ENCODE assay signal across 1 cellular context in the genomic region with DNA sequence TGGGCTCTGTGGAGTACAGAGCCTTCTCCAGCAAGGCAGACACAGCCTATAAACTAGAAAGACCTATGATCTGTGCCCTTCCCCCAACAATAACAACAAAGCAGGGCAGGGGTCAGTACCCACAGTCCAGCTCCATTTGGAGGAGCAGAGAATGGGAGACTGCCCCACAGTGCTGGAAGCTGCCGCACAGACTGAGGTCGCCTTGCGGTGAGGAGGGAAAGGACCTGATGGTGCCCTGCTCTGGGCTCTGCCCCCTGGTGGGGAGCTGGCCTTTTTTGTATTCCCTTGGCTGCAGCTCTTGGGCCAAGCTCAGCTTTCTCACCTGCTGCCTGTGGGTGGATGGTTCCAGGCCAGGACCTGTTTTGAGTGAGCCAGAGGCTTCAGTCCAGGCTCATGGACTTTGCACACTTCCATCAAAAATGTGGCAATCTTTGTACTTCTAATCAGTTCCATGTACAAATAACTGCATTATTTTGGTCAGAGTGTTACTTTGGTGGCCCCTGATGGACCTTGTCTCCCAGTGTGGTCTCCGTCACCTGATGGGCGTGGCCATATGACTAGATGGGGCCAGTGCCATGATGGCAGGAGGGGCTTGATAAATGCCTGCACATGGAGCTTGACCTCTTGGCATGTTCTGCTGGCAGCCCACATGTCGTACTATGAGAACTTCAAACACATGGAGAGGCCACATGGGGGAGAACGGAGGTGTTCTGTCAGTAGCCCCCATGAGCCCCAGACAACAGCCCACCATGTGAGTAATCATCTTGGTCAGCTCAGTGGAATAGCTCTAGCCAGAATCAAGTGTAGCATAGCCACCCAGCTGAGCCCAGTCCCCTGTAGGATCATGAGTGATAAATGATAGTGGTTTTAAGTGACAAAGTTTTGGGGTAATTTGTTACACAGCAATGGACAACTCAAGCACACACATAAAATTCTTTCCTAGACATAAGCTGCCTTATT.
TF ChIP-seq lines count a peak whose summit lies in the region.

No MANE protein-coding gene starts in this region.

TF ChIP-seq in GM12878, 131 proteins besides CTCF, POLR2A, EP300 and RAD21:
- no peak for TF ChIP-seq DPF2 (IDR thresholded peaks at IDR 0.05)
- no peak for TF ChIP-seq GATAD2B (conservative IDR thresholded peaks at IDR 0.05; ENCODE audit: low read depth)
- TF ChIP-seq SMC3 (IDR thresholded peaks at IDR 0.05; ENCODE audit: borderline replicate concordance, low read length), result peak; percentile 74
- no peak for TF ChIP-seq POU2F2 (IDR thresholded peaks at IDR 0.05; ENCODE audit: borderline replicate concordance, low read depth, low read length)
- peak; percentile 79 for TF ChIP-seq RUNX3 (IDR thresholded peaks at IDR 0.05; ENCODE audit: low read length)
- TF ChIP-seq, protein P1, sequence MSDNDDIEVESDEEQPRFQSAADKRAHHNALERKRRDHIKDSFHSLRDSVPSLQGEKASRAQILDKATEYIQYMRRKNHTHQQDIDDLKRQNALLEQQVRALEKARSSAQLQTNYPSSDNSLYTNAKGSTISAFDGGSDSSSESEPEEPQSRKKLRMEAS (IDR thresholded peaks at IDR 0.05; ENCODE audit: low read depth, low read length), result no peak
- no peak for TF ChIP-seq SMAD5 (IDR thresholded peaks at IDR 0.05; ENCODE audit: low read depth)
- TF ChIP-seq TARDBP (IDR thresholded peaks at IDR 0.05; ENCODE audit: borderline replicate concordance), result no peak
- TF ChIP-seq, protein P2, sequence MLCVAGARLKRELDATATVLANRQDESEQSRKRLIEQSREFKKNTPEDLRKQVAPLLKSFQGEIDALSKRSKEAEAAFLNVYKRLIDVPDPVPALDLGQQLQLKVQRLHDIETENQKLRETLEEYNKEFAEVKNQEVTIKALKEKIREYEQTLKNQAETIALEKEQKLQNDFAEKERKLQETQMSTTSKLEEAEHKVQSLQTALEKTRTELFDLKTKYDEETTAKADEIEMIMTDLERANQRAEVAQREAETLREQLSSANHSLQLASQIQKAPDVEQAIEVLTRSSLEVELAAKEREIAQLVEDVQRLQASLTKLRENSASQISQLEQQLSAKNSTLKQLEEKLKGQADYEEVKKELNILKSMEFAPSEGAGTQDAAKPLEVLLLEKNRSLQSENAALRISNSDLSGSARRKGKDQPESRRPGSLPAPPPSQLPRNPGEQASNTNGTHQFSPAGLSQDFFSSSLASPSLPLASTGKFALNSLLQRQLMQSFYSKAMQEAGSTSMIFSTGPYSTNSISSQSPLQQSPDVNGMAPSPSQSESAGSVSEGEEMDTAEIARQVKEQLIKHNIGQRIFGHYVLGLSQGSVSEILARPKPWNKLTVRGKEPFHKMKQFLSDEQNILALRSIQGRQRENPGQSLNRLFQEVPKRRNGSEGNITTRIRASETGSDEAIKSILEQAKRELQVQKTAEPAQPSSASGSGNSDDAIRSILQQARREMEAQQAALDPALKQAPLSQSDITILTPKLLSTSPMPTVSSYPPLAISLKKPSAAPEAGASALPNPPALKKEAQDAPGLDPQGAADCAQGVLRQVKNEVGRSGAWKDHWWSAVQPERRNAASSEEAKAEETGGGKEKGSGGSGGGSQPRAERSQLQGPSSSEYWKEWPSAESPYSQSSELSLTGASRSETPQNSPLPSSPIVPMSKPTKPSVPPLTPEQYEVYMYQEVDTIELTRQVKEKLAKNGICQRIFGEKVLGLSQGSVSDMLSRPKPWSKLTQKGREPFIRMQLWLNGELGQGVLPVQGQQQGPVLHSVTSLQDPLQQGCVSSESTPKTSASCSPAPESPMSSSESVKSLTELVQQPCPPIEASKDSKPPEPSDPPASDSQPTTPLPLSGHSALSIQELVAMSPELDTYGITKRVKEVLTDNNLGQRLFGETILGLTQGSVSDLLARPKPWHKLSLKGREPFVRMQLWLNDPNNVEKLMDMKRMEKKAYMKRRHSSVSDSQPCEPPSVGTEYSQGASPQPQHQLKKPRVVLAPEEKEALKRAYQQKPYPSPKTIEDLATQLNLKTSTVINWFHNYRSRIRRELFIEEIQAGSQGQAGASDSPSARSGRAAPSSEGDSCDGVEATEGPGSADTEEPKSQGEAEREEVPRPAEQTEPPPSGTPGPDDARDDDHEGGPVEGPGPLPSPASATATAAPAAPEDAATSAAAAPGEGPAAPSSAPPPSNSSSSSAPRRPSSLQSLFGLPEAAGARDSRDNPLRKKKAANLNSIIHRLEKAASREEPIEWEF (IDR thresholded peaks at IDR 0.05; ENCODE audit: insufficient replicate concordance, low read depth, low read length), result no peak
- TF ChIP-seq, protein P3, sequence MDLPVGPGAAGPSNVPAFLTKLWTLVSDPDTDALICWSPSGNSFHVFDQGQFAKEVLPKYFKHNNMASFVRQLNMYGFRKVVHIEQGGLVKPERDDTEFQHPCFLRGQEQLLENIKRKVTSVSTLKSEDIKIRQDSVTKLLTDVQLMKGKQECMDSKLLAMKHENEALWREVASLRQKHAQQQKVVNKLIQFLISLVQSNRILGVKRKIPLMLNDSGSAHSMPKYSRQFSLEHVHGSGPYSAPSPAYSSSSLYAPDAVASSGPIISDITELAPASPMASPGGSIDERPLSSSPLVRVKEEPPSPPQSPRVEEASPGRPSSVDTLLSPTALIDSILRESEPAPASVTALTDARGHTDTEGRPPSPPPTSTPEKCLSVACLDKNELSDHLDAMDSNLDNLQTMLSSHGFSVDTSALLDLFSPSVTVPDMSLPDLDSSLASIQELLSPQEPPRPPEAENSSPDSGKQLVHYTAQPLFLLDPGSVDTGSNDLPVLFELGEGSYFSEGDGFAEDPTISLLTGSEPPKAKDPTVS (IDR thresholded peaks at IDR 0.05; ENCODE audit: low read depth, low read length), result no peak
- peak; percentile 77 for TF ChIP-seq YY1 (IDR thresholded peaks at IDR 0.05; ENCODE audit: low read depth, low read length)
- 0 out of 2 replicates have a peak, but pooled peaks have one; percentile 14 for TF ChIP-seq NR2F1 (conservative IDR thresholded peaks at IDR 0.05)
- no peak for TF ChIP-seq BHLHE40 (IDR thresholded peaks at IDR 0.05; ENCODE audit: borderline replicate concordance in 1 of 2, low read depth in 2 of 2, low read length in 1 of 2)
